Comparison of ENCODE assay signal across 1 cellular context in genomic region chr1:155034318-155035208, GRCh38.
TF ChIP-seq lines count a peak whose summit lies in the region.

No MANE protein-coding gene starts in this region.

TF ChIP-seq in GM12878, 131 proteins besides CTCF, POLR2A, EP300 and RAD21:
- TF ChIP-seq SPI1 (IDR thresholded peaks at IDR 0.05; ENCODE audit: borderline replicate concordance, insufficient read depth, low read depth, low read length) (no peak), ZNF24 (IDR thresholded peaks at IDR 0.05) (peak; percentile 71; the same call in 1 of the 2 replicates), SREBF1 (IDR thresholded peaks at IDR 0.05; ENCODE audit: low read length) (no peak)
